In genomic region chr1:15273274-15273673, GRCh38 we compare ENCODE assay signal across 12 cellular contexts. TPM values are rescaled to one million over a fixed set of nuclear protein-coding genes. Genes with fewer than 3 reads are reported as not detected.
DNase-seq lines count a peak whose midpoint lies in the region; ATAC-seq and TF ChIP-seq lines count a peak whose summit lies in the region.
"Had no signal": no experiment of that assay in that cellular context is flagged by ENCODE, and none has a peak within 500 bp of the region (broad histone marks: within the 10 kb centered on the region; RNA-seq: fewer than 3 reads in every experiment).

No MANE protein-coding gene starts in this region.

- no peak overlapping the region for H3K9ac ChIP-seq in colonic mucosa (ENCODE audit: low read depth in 2 of 2, low read length in 2 of 2)
- H3K9ac ChIP-seq: BLaER1 had no signal

- TF ChIP-seq CTCF in colonic mucosa (IDR thresholded peaks at IDR 0.05) (no peak), osteocyte (IDR thresholded peaks at IDR 0.05) (no peak), lower lobe of right lung (IDR thresholded peaks at IDR 0.05) (no peak)

- H3K4me1 ChIP-seq in colonic mucosa (no peaks in the 10 kb centered on the region), lower lobe of right lung (peaks cover 6% of the 10 kb centered on the region)
- H3K4me1 ChIP-seq: BLaER1 had no signal

- DNase-seq in NCI-H69 (lab: John Stamatoyannopoulos, UW) (peak; percentile 32), colonic mucosa (no peak), osteocyte (ENCODE audit: extremely low spot score, unreplicated experiment) (peak; percentile 8), lower lobe of right lung (no peak), DMS 273 (lab: John Stamatoyannopoulos, UW; ENCODE audit: unreplicated experiment) (no peak), H4 (ENCODE audit: low spot score) (no peak), C1 segment of cervical spinal cord (lab: John Stamatoyannopoulos, UW) (no peak)

- H3K27ac ChIP-seq in colonic mucosa (peak overlapping the region; percentile 34), lower lobe of right lung (no peak overlapping the region)
- H3K27ac ChIP-seq: BLaER1 had no signal

- peaks cover 46% of the 10 kb centered on the region for H3K27me3 Mint-ChIP-seq in osteocyte (ENCODE audit: unreplicated experiment)

- H3K4me3 ChIP-seq in colonic mucosa (no peak overlapping the region), lower lobe of right lung (no peak overlapping the region)
- H3K4me3 ChIP-seq: BLaER1, GM23338 had no signal

- H3K9me3 ChIP-seq in colonic mucosa = no peaks in the 10 kb centered on the region
- no peaks in the 10 kb centered on the region for H3K9me3 ChIP-seq in lower lobe of right lung
- H3K9me3 ChIP-seq: BLaER1 had no signal

- no peaks in the 10 kb centered on the region for H3K27me3 ChIP-seq in colonic mucosa
- peaks cover 7% of the 10 kb centered on the region for H3K27me3 ChIP-seq in lower lobe of right lung (ENCODE audit: low read depth)
- H3K27me3 ChIP-seq: BLaER1 had no signal

- no peak for ATAC-seq in lower lobe of right lung

- intact Hi-C loops in colonic mucosa (cut with DNase I) (loop anchor here (5.0 kb wide), 2 partner anchors 121 to 146 kb away; partner anchors contain the start of gene TMEM51), lower lobe of right lung (cut with DNase I) (loop anchor here (10.0 kb wide), 1 partner anchor 148 kb away; no protein-coding TSS in a partner anchor)

- no peak overlapping the region for H3K27ac Mint-ChIP-seq in osteocyte (ENCODE audit: unreplicated experiment)
- H3K27ac Mint-ChIP-seq: B cell; CD14-positive monocyte; CD4-positive, alpha-beta memory T cell; GM23338 had no signal

- no peaks in the 10 kb centered on the region for H3K36me3 Mint-ChIP-seq in osteocyte (ENCODE audit: unreplicated experiment)
- H3K36me3 Mint-ChIP-seq: CD14-positive monocyte; CD4-positive, alpha-beta memory T cell had no signal

- no peaks in the 10 kb centered on the region for H3K9me3 Mint-ChIP-seq in osteocyte (ENCODE audit: unreplicated experiment)
- H3K9me3 Mint-ChIP-seq: CD14-positive monocyte, GM23338 had no signal

- no peak overlapping the region for H3K4me3 Mint-ChIP-seq in osteocyte (ENCODE audit: unreplicated experiment)
- H3K4me3 Mint-ChIP-seq: B cell; CD4-positive, alpha-beta memory T cell; GM23338 had no signal

- H3K36me3 ChIP-seq in colonic mucosa = no peaks in the 10 kb centered on the region
- H3K36me3 ChIP-seq in lower lobe of right lung = no peaks in the 10 kb centered on the region
- H3K36me3 ChIP-seq: BLaER1 had no signal

- no peaks in the 10 kb centered on the region for H3K4me1 Mint-ChIP-seq in osteocyte (ENCODE audit: unreplicated experiment)
- H3K4me1 Mint-ChIP-seq: B cell, GM23338 had no signal

RNA-seq across cellular contexts. Expression of gene FHAD1, which starts 26.3 kb away (rescaled TPM):
- 1 to 10 TPM; 1.5 to 1.8 TPM for total RNA-seq in colonic mucosa
- total RNA-seq in osteocyte = not detected in 2 replicates
- total RNA-seq in lower lobe of right lung = 14.3 TPM
- total RNA-seq in H4 (2014; rRNA removed; shearing (Covaris generic)) = 0.17 TPM in 1 of 2 replicates, not detected in the other
- total RNA-seq: B cell; CD4-positive, alpha-beta memory T cell had no signal

Comparison
In these comparisons a context has a peak if more than half of its experiments do, and no peak if none do; other contexts are left out.
1. DNase-seq: peak in NCI-H69 (single experiment) and osteocyte (single experiment); none in colonic mucosa (single experiment), lower lobe of right lung (single experiment), DMS 273 (single experiment), H4 (single experiment) and C1 segment of cervical spinal cord (0 of 14).